Comparison of ENCODE assay signal across 35 cellular contexts in genomic region chr1:40274331-40274730, GRCh38. TPM values are rescaled to one million over a fixed set of nuclear protein-coding genes. Genes with fewer than 3 reads are reported as not detected.
"Had no signal": no experiment of that assay in that cellular context is flagged by ENCODE, and none has a peak within 500 bp of the region (broad histone marks: within the 10 kb centered on the region; RNA-seq: fewer than 3 reads in every experiment).

No MANE protein-coding gene starts in this region.

- H3K4me3 ChIP-seq: esophagus muscularis mucosa, gastroesophageal sphincter, heart left ventricle, hepatocyte, mucosa of descending colon, neural progenitor cell, smooth muscle cell, thyroid gland, vagina had no signal

- H3K9me3 ChIP-seq: esophagus muscularis mucosa, gastroesophageal sphincter, heart left ventricle, mucosa of descending colon, thyroid gland, vagina had no signal

- H3K27me3 ChIP-seq: esophagus muscularis mucosa, foreskin keratinocyte, gastroesophageal sphincter, heart left ventricle, hepatocyte, neural progenitor cell, thyroid gland, vagina had no signal

- H3K27ac ChIP-seq: esophagus muscularis mucosa, foreskin keratinocyte, gastroesophageal sphincter, heart left ventricle, hepatocyte, neural progenitor cell, parathyroid adenoma, thyroid gland, vagina had no signal

- H3K4me1 Mint-ChIP-seq: mesothelial cell of epicardium, nephron, neural progenitor cell had no signal

- H3K9me3 Mint-ChIP-seq: mesothelial cell of epicardium; naive B cell; nephron; neural progenitor cell; stimulated activated naive CD8-positive, alpha-beta T cell treated with anti-CD3 and anti-CD28 coated beads, Interleukin-15, amount 100 ng/mL, for 72 hours had no signal

- ATAC-seq: foreskin keratinocyte; gastroesophageal sphincter; heart left ventricle; mucosa of descending colon; sciatic nerve; stimulated activated naive CD8-positive, alpha-beta T cell treated with anti-CD3 and anti-CD28 coated beads, Interleukin-15, amount 100 ng/mL, for 72 hours had no signal

- H3K27ac Mint-ChIP-seq: mesothelial cell of epicardium, neural progenitor cell, progenitor cell of endocrine pancreas had no signal

- H3K4me3 Mint-ChIP-seq: mesothelial cell of epicardium; naive B cell; neural progenitor cell; stimulated activated naive CD8-positive, alpha-beta T cell treated with anti-CD3 and anti-CD28 coated beads, Interleukin-15, amount 100 ng/mL, for 72 hours had no signal

- H3K4me1 ChIP-seq: neural progenitor cell, parathyroid adenoma, thyroid gland, vagina had no signal

- DNase-seq: effector CD8-positive, alpha-beta T cell; foreskin keratinocyte; heart left ventricle; kidney; mesenchymal stem cell; mucosa of descending colon; naive B cell; stimulated activated CD4-positive, alpha-beta T cell treated with anti-CD3 and anti-CD28 coated beads, Interleukin-12 subunit alpha, Interleukin-12 subunit beta, amount 100 ng/mL, for 4 hours; stimulated activated CD4-positive, alpha-beta T cell treated with anti-CD3 and anti-CD28 coated beads, Interleukin-1b, Interleukin-23, amount 100 ng/mL, for 48 hours; stimulated activated CD4-positive, alpha-beta T cell treated with anti-CD3 and anti-CD28 coated beads, Interleukin-4, amount 100 ng/mL, for 1 hour; stimulated activated CD8-positive, alpha-beta memory T cell treated with anti-CD3 and anti-CD28 coated beads, Interleukin-4, amount 100 ng/mL, for 48 hours; stimulated activated naive CD4-positive, alpha-beta T cell; stimulated activated naive CD8-positive, alpha-beta T cell treated with anti-CD3 and anti-CD28 coated beads, Interleukin-15, amount 100 ng/mL, for 72 hours; thyroid gland; trophoblast cell had no signal

- H3K27me3 Mint-ChIP-seq: naive B cell; progenitor cell of endocrine pancreas; stimulated activated naive CD8-positive, alpha-beta T cell treated with anti-CD3 and anti-CD28 coated beads, Interleukin-15, amount 100 ng/mL, for 72 hours had no signal

RNA-seq across cellular contexts. Expression of gene TMCO2, which starts 26.6 kb away (rescaled TPM):
- total RNA-seq: endothelial cell of umbilical vein, epithelial cell of proximal tubule, esophagus muscularis mucosa, fibroblast of lung, foreskin keratinocyte, gastroesophageal sphincter, heart left ventricle, hepatocyte, kidney, left lobe of liver, lower leg skin, lung microvascular endothelial cell, mesothelial cell of epicardium, mucosa of descending colon, osteoblast, progenitor cell of endocrine pancreas, sciatic nerve, smooth muscle cell, temporal lobe, thyroid gland, ureter, vagina had no signal
